1 cellular context compared by ENCODE assay signal in genomic region chr12:25394025-25394424, GRCh38.
TF ChIP-seq lines count a peak whose summit lies in the region.

No MANE protein-coding gene starts in this region.

TF ChIP-seq in K562, 482 proteins besides CTCF, POLR2A, EP300 and RAD21 (continued from another document):
- TF ChIP-seq MGA (IDR thresholded peaks at IDR 0.05), result peak; percentile 54
TF ChIP-seq in K562: peak in this region for 2.
